13 cellular contexts compared by ENCODE assay signal in genomic region chrX:7574325-7574724, GRCh38.
DNase-seq lines count a peak whose midpoint lies in the region; ATAC-seq and TF ChIP-seq lines count a peak whose summit lies in the region.
"Had no signal": no experiment of that assay in that cellular context is flagged by ENCODE, and none has a peak within 500 bp of the region (broad histone marks: within the 10 kb centered on the region; RNA-seq: fewer than 3 reads in every experiment).

No MANE protein-coding gene starts in this region.

- no peak overlapping the region for H3K4me2 ChIP-seq in neuronal stem cell (ENCODE audit: insufficient read depth, low read length, poor library complexity, severe bottlenecking)

- ATAC-seq in GM18868 (IDR thresholded peaks at IDR 0.05; ENCODE audit: unreplicated experiment) (no peak), HG02571 (IDR thresholded peaks at IDR 0.05; ENCODE audit: unreplicated experiment) (no peak)
- ATAC-seq: K562 had no signal

- H3K4me1 ChIP-seq in HEK293 (ENCODE audit: control insufficient read depth, insufficient read depth, low read length): no peaks in the 10 kb centered on the region
- no peaks in the 10 kb centered on the region for H3K4me1 ChIP-seq in neuronal stem cell (ENCODE audit: control insufficient read depth in 2 of 2, insufficient read depth in 1 of 2, low read depth in 1 of 2, low read length in 2 of 2)
- H3K4me1 ChIP-seq in effector memory CD4-positive, alpha-beta T cell (ENCODE audit: control insufficient read depth, insufficient read depth, low read length, poor library complexity, severe bottlenecking): no peaks in the 10 kb centered on the region

- H3K27me3 ChIP-seq in neuronal stem cell (ENCODE audit: control insufficient read depth in 3 of 3, insufficient read depth in 3 of 3, low read depth in 1 of 3, low read length in 3 of 3): no peaks in the 10 kb centered on the region
- no peaks in the 10 kb centered on the region for H3K27me3 ChIP-seq in effector memory CD4-positive, alpha-beta T cell (replicated peaks; ENCODE audit: control insufficient read depth, insufficient read depth, low read length, poor library complexity, severe bottlenecking)

- POLR2A ChIA-PET in HEK293 (lab: Yijun Ruan, JAX): no interaction called here

- no CpG with 5 or more reads among the region's 3 CpGs for WGBS in neuronal stem cell (ENCODE audit: extremely low coverage in 2 of 2, insufficient read length in 2 of 2, insufficient replicate concordance in 1 of 2), 2 donors

- no peak overlapping the region for H3K14ac ChIP-seq in neuronal stem cell (ENCODE audit: low read length)

- no peak overlapping the region for H3K4ac ChIP-seq in neuronal stem cell (ENCODE audit: low read length)

- TF ChIP-seq CTCF in HEK293 (tag by site-specific recombination; IDR thresholded peaks at IDR 0.05) (no peak), fibroblast of mammary gland (conservative IDR thresholded peaks at IDR 0.05; ENCODE audit: control insufficient read depth, insufficient read depth, low read depth, low read length) (no peak)

- H3K36me3 ChIP-seq in HEK293 (ENCODE audit: control insufficient read depth in 2 of 2, insufficient read depth in 1 of 2, low read length in 2 of 2) (no peaks in the 10 kb centered on the region), neuronal stem cell (replicated peaks in 1 of 2; ENCODE audit: control insufficient read depth in 2 of 2, insufficient read depth in 2 of 2, low read length in 2 of 2) (no peaks in the 10 kb centered on the region)
- no peaks in the 10 kb centered on the region for H3K36me3 ChIP-seq in effector memory CD4-positive, alpha-beta T cell (ENCODE audit: control insufficient read depth, insufficient read depth, low read length)

- no peak overlapping the region for H2BK15ac ChIP-seq in neuronal stem cell (ENCODE audit: low read length)

- no peak overlapping the region for H3K27ac ChIP-seq in HEK293 (ENCODE audit: extremely low read depth, low read depth, low read length)
- H3K27ac ChIP-seq in neuronal stem cell (replicated peaks; ENCODE audit: low read length): no peak overlapping the region
- H3K27ac ChIP-seq in effector memory CD4-positive, alpha-beta T cell (ENCODE audit: insufficient read depth, low read length, poor library complexity, severe bottlenecking): no peak overlapping the region
- H3K27ac ChIP-seq: skin epidermis had no signal

- CTCF ChIA-PET in HEK293 (lab: Yijun Ruan, JAX): no interaction called here

- no peak overlapping the region for H2AK5ac ChIP-seq in neuronal stem cell (ENCODE audit: low read depth, low read length)

- no peak overlapping the region for H3K4me3 ChIP-seq in HEK293 (ENCODE audit: low read depth, low read length)
- H3K4me3 ChIP-seq in fibroblast of mammary gland (ENCODE audit: control insufficient read depth, low read depth, low read length): no peak overlapping the region
- no peak overlapping the region for H3K4me3 ChIP-seq in neuronal stem cell (ENCODE audit: low read length in 2 of 2)
- H3K4me3 ChIP-seq in effector memory CD4-positive, alpha-beta T cell (ENCODE audit: insufficient read depth, low read depth, low read length, poor library complexity, severe bottlenecking): no peak overlapping the region
- H3K4me3 ChIP-seq: K562, skin epidermis had no signal

- no peak overlapping the region for H2BK12ac ChIP-seq in neuronal stem cell (ENCODE audit: low read length)

- no peak overlapping the region for H4K8ac ChIP-seq in neuronal stem cell (ENCODE audit: low read depth, low read length)

- H3K9ac ChIP-seq in neuronal stem cell (ENCODE audit: low read depth, low read length, poor library complexity): no peak overlapping the region

- H3K79me1 ChIP-seq in neuronal stem cell (ENCODE audit: low read depth, low read length): no peaks in the 10 kb centered on the region

- H3K9me3 ChIP-seq in HEK293 (ENCODE audit: control insufficient read depth, insufficient read depth, low read depth, low read length) (no peaks in the 10 kb centered on the region), neuronal stem cell (replicated peaks in 1 of 2; ENCODE audit: control insufficient read depth in 2 of 2, insufficient read depth in 1 of 2, low read depth in 1 of 2, low read length in 2 of 2) (no peaks in the 10 kb centered on the region)
- H3K9me3 ChIP-seq in effector memory CD4-positive, alpha-beta T cell (ENCODE audit: control insufficient read depth, low read length): no peaks in the 10 kb centered on the region

- peak; percentile 26 for DNase-seq in RPMI8226
- peak; percentile 8 for DNase-seq in fibroblast of mammary gland (ENCODE audit: low read depth)
- peak; percentile 11 for DNase-seq in neuronal stem cell (ENCODE audit: low spot score)
- no peak for DNase-seq in effector memory CD4-positive, alpha-beta T cell
- DNase-seq: activated T-cell treated with anti-CD3 and anti-CD28 coated beads, Interleukin-2, amount 50 U/mL, for 24 hours; COR-L47; naive B cell; NCI-H345 had no signal

- no peak overlapping the region for H3K18ac ChIP-seq in neuronal stem cell (ENCODE audit: low read length)

- H2BK120ac ChIP-seq in neuronal stem cell (ENCODE audit: low read depth, low read length): no peak overlapping the region

- H3K23ac ChIP-seq in neuronal stem cell (ENCODE audit: low read depth, low read length, poor library complexity): no peak overlapping the region

- H2AFZ ChIP-seq in neuronal stem cell (ENCODE audit: low read length): no peak overlapping the region

- no peak overlapping the region for H4K91ac ChIP-seq in neuronal stem cell (ENCODE audit: low read depth, low read length, poor library complexity)

- H2BK5ac ChIP-seq in neuronal stem cell (ENCODE audit: low read length): no peak overlapping the region

TF ChIP-seq in HEK293, 187 proteins besides CTCF, POLR2A, EP300 and RAD21:
- TF ChIP-seq ZNF701 (tag by site-specific recombination; IDR thresholded peaks at IDR 0.05): no peak
- peak; percentile 75 for TF ChIP-seq REST (tag by site-specific recombination; IDR thresholded peaks at IDR 0.05)
TF ChIP-seq in HEK293: peak in this region for 1.

Comparison
In these comparisons a context has a peak if more than half of its experiments do, and no peak if none do; other contexts are left out.
1. DNase-seq: peak in RPMI8226 (single experiment), fibroblast of mammary gland (single experiment) and neuronal stem cell (single experiment); none in effector memory CD4-positive, alpha-beta T cell (0 of 3).